ENCODE assay signal across 23 cellular contexts in the genomic region with DNA sequence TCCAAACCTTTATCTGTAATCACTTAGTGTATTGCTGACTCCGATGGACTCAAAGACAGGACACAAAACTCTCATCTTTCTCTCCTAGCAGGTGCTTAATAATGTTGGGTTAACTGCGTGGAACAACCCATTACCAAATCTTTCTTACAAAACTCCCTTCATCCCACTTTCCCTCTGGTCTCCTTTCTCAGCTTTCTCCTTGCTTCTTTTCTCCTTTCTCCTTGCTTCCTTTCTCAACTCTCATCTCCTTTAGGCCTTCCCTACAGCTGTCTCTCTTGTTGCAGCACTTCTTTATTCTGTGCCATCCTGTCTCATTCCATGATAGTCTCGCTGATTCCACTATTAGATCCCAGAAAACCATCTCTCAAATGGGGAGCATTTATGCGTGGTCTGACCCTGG.
A peak's percentile ranks its signal among the peaks of the same experiment; 100 is the strongest.
DNase-seq lines count a peak whose midpoint lies in the region; ATAC-seq and TF ChIP-seq lines count a peak whose summit lies in the region.
"Had no signal": no experiment of that assay in that cellular context is flagged by ENCODE, and none has a peak within 500 bp of the region (broad histone marks: within the 10 kb centered on the region; RNA-seq: fewer than 3 reads in every experiment).

No MANE protein-coding gene starts in this region.

- H2AFZ ChIP-seq in SK-N-SH (ENCODE audit: low read depth): no peak overlapping the region
- H2AFZ ChIP-seq in osteoblast (ENCODE audit: low read length): no peak overlapping the region

- peaks cover 16% of the 10 kb centered on the region for H3F3A ChIP-seq in SK-N-SH (replicated peaks; ENCODE audit: insufficient read depth)

- no peak overlapping the region for H3K4me3 ChIP-seq in SK-N-SH (ENCODE audit: low read depth in 2 of 2, low read length in 1 of 2)
- no peak overlapping the region for H3K4me3 ChIP-seq in brain microvascular endothelial cell (ENCODE audit: low read depth, low read length)
- no peak overlapping the region for H3K4me3 ChIP-seq in osteoblast (ENCODE audit: insufficient read depth, low read length)
- no peak overlapping the region for H3K4me3 ChIP-seq in suprapubic skin
- H3K4me3 ChIP-seq: dorsolateral prefrontal cortex had no signal

- TF ChIP-seq CTCF in SK-N-SH (IDR thresholded peaks at IDR 0.05) (no peak), brain microvascular endothelial cell (IDR thresholded peaks at IDR 0.05; ENCODE audit: low read depth, low read length, missing control alignments) (no peak), osteoblast (IDR thresholded peaks at IDR 0.05; ENCODE audit: extremely low read depth, low read depth, low read length) (no peak), suprapubic skin (IDR thresholded peaks at IDR 0.05) (no peak)

- POLR2A ChIA-PET in SK-N-SH (lab: Yijun Ruan, JAX): no interaction called here

- H3K27me3 ChIP-seq in SK-N-SH (ENCODE audit: insufficient read depth) (no peaks in the 10 kb centered on the region), brain microvascular endothelial cell (replicated peaks) (no peaks in the 10 kb centered on the region), osteoblast (ENCODE audit: insufficient read depth, low read length) (no peaks in the 10 kb centered on the region), suprapubic skin (no peaks in the 10 kb centered on the region)

- ATAC-seq in SK-N-SH treated with all-trans-retinoic acid at 6 μM for 48 hours (no peak), HG03025 (IDR thresholded peaks at IDR 0.05; ENCODE audit: low FRiP score, unreplicated experiment) (no peak), GM21529 (IDR thresholded peaks at IDR 0.05; ENCODE audit: unreplicated experiment) (no peak)
- ATAC-seq: activated T-cell treated with anti-CD3 and anti-CD28 coated beads, Interleukin-2, amount 50 U/mL, for 4 hours; naive thymus-derived CD8-positive, alpha-beta T cell; stimulated activated memory B cell treated with anti-CD40 and anti-IgM and Interleukin-4, amounts not matched to agents 10 μg/mL and 1 μg/mL and 100 μg/mL, for 72 hours had no signal

- H3K9me2 ChIP-seq in SK-N-SH: no peaks in the 10 kb centered on the region

- peak overlapping the region; percentile 49; the same call in 1 of the 2 replicates for H3K4me2 ChIP-seq in SK-N-SH
- peak overlapping the region; percentile 48 for H3K4me2 ChIP-seq in osteoblast (ENCODE audit: insufficient read depth, low read length)

- DNase-seq in SK-N-SH: no peak
- no peak for DNase-seq in brain microvascular endothelial cell
- DNase-seq in osteoblast (ENCODE audit: insufficient read length, low spot score, missing footprints): no peak
- DNase-seq in suprapubic skin (ENCODE audit: low spot score in 2 of 2): no peak
- no peak for DNase-seq in NCI-H1694 (lab: John Stamatoyannopoulos, UW)
- DNase-seq: activated CD4-positive, alpha-beta T cell treated with anti-CD3 and anti-CD28 coated beads for 4 hours; activated naive CD4-positive, alpha-beta T cell treated with Interleukin-2 at 50 U/mL for 16 hours; activated T-cell treated with anti-CD3 and anti-CD28 coated beads, Interleukin-2, amount 50 U/mL, for 4 hours; central memory CD4-positive, alpha-beta T cell; DND-41; naive thymus-derived CD8-positive, alpha-beta T cell; NCI-H1048; NCI-H2029; NCI-H226; NCI-H82; OCI-M1; SHP77 treated with DMSO at 0.1 percent for 48 hours had no signal

- H3K9me3 ChIP-seq in SK-N-SH: no peaks in the 10 kb centered on the region
- H3K9me3 ChIP-seq in osteoblast (ENCODE audit: low read depth, low read length): no peaks in the 10 kb centered on the region
- no peaks in the 10 kb centered on the region for H3K9me3 ChIP-seq in suprapubic skin

- WGBS in SK-N-SH (ENCODE audit: low lambda C conversion rate): 94% methylated on average over 4 of the region's 4 CpGs
- WGBS in suprapubic skin: 90% methylated on average over 4 of the region's 4 CpGs

- H3K4me1 ChIP-seq in SK-N-SH (ENCODE audit: control insufficient read depth in 1 of 2, insufficient read depth in 2 of 2, low read depth in 1 of 2, low read length in 1 of 2) (peaks cover 11 to 15% of the 10 kb centered on the region in 2 experiments; a peak in 2 of 4 replicates), osteoblast (ENCODE audit: insufficient read depth, low read length) (peaks cover 37% of the 10 kb centered on the region), suprapubic skin (peaks cover 20% of the 10 kb centered on the region)

- TF ChIP-seq POLR2A in suprapubic skin (IDR thresholded peaks at IDR 0.05): no peak

- peaks cover 45% of the 10 kb centered on the region for H3K79me2 ChIP-seq in SK-N-SH (ENCODE audit: insufficient read depth)
- peaks cover 54% of the 10 kb centered on the region for H3K79me2 ChIP-seq in osteoblast (ENCODE audit: insufficient read depth, low read length)

- H4K20me1 ChIP-seq in SK-N-SH (ENCODE audit: insufficient read depth): peaks cover 21% of the 10 kb centered on the region; the same call in 1 of the 2 replicates
- H4K20me1 ChIP-seq in osteoblast (ENCODE audit: insufficient read depth, low read length): peaks cover 27% of the 10 kb centered on the region

- TF ChIP-seq RAD21 in SK-N-SH (IDR thresholded peaks at IDR 0.05; ENCODE audit: low read length): no peak

- in situ Hi-C loops in brain microvascular endothelial cell (cut with HindIII; ENCODE audit: low pct_ligation_motif_present, low sequenced_read_pairs): no loop called here

- H3K36me3 ChIP-seq in SK-N-SH (replicated peaks in 1 of 2; ENCODE audit: control insufficient read depth in 1 of 2, insufficient read depth in 2 of 2, low read length in 1 of 2) (peaks cover 2 to 19% of the 10 kb centered on the region in 2 experiments), brain microvascular endothelial cell (replicated peaks) (no peaks in the 10 kb centered on the region), osteoblast (ENCODE audit: insufficient read depth, low read length) (peaks cover 25% of the 10 kb centered on the region), suprapubic skin (no peaks in the 10 kb centered on the region)

- H3K9ac ChIP-seq in SK-N-SH: no peak overlapping the region

- H3K27ac ChIP-seq in SK-N-SH (ENCODE audit: low read depth in 2 of 2, low read length in 1 of 2) (peak overlapping the region; percentile 47 to 60; a peak in 3 of 4 replicates), brain microvascular endothelial cell (peak overlapping the region; percentile 49), osteoblast (ENCODE audit: low read depth, low read length) (peak overlapping the region; percentile 71), suprapubic skin (peak overlapping the region; percentile 3)
- H3K27ac ChIP-seq: 22Rv1 had no signal

- TF ChIP-seq EP300 in SK-N-SH (IDR thresholded peaks at IDR 0.05; ENCODE audit: borderline replicate concordance in 1 of 2, low read depth in 1 of 2, low read length in 1 of 2): no peak
- no peak for TF ChIP-seq EP300 in suprapubic skin (IDR thresholded peaks at IDR 0.05)

- CTCF ChIA-PET in SK-N-SH (lab: Yijun Ruan, JAX): no interaction called here

TF ChIP-seq in SK-N-SH, 30 proteins besides CTCF, POLR2A, EP300 and RAD21:
- no peak for TF ChIP-seq NRF1 (IDR thresholded peaks at IDR 0.05; ENCODE audit: low read depth, low read length)
- TF ChIP-seq, protein P1, sequence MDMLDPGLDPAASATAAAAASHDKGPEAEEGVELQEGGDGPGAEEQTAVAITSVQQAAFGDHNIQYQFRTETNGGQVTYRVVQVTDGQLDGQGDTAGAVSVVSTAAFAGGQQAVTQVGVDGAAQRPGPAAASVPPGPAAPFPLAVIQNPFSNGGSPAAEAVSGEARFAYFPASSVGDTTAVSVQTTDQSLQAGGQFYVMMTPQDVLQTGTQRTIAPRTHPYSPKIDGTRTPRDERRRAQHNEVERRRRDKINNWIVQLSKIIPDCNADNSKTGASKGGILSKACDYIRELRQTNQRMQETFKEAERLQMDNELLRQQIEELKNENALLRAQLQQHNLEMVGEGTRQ (IDR thresholded peaks at IDR 0.05; ENCODE audit: borderline replicate concordance, low read depth, low read length): no peak
- no peak for TF ChIP-seq CHD2 (IDR thresholded peaks at IDR 0.05; ENCODE audit: low read length, partially characterized antibody)
- no peak for TF ChIP-seq NFIC (IDR thresholded peaks at IDR 0.05; ENCODE audit: borderline replicate concordance)
- no peak for TF ChIP-seq GABPA (IDR thresholded peaks at IDR 0.05; ENCODE audit: low read depth)
- no peak for TF ChIP-seq GATA2 (CRISPR knock-in tag; IDR thresholded peaks at IDR 0.05)
- TF ChIP-seq FOXM1 (IDR thresholded peaks at IDR 0.05; ENCODE audit: low read depth): no peak
- no peak for TF ChIP-seq RXRA (IDR thresholded peaks at IDR 0.05; ENCODE audit: borderline replicate concordance, low read depth)

TF ChIP-seq in SK-N-SH treated with all-trans-retinoic acid at 6 μM for 48 hours, 23 proteins besides CTCF, POLR2A, EP300 and RAD21 (continues in another document):
- TF ChIP-seq SNAI2 (CRISPR knock-in tag; IDR thresholded peaks at IDR 0.05): no peak
- no peak for TF ChIP-seq OSR1 (CRISPR knock-in tag; IDR thresholded peaks at IDR 0.05)
- TF ChIP-seq ZFP30 (CRISPR knock-in tag; IDR thresholded peaks at IDR 0.05): no peak
- no peak for TF ChIP-seq ZNF8 (CRISPR knock-in tag; IDR thresholded peaks at IDR 0.05)
- TF ChIP-seq ESRRG (CRISPR knock-in tag; IDR thresholded peaks at IDR 0.05): no peak
- TF ChIP-seq, protein P2, sequence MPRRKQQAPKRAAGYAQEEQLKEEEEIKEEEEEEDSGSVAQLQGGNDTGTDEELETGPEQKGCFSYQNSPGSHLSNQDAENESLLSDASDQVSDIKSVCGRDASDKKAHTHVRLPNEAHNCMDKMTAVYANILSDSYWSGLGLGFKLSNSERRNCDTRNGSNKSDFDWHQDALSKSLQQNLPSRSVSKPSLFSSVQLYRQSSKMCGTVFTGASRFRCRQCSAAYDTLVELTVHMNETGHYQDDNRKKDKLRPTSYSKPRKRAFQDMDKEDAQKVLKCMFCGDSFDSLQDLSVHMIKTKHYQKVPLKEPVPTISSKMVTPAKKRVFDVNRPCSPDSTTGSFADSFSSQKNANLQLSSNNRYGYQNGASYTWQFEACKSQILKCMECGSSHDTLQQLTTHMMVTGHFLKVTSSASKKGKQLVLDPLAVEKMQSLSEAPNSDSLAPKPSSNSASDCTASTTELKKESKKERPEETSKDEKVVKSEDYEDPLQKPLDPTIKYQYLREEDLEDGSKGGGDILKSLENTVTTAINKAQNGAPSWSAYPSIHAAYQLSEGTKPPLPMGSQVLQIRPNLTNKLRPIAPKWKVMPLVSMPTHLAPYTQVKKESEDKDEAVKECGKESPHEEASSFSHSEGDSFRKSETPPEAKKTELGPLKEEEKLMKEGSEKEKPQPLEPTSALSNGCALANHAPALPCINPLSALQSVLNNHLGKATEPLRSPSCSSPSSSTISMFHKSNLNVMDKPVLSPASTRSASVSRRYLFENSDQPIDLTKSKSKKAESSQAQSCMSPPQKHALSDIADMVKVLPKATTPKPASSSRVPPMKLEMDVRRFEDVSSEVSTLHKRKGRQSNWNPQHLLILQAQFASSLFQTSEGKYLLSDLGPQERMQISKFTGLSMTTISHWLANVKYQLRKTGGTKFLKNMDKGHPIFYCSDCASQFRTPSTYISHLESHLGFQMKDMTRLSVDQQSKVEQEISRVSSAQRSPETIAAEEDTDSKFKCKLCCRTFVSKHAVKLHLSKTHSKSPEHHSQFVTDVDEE (CRISPR knock-in tag; IDR thresholded peaks at IDR 0.05): no peak

Comparison
In these comparisons a context has a peak if more than half of its experiments do, and no peak if none do; other contexts are left out.
1. H3K27ac ChIP-seq: peak in every context shown above with its lines; median percentile 71 in osteoblast; 54 in SK-N-SH; 49 in brain microvascular endothelial cell; 3 in suprapubic skin.